ENCODE assay signal across 1 cellular context in genomic region chr21:25863747-25864146, GRCh38.
TF ChIP-seq lines count a peak whose summit lies in the region.

No MANE protein-coding gene starts in this region.

TF ChIP-seq in K562, 482 proteins besides CTCF, POLR2A, EP300 and RAD21:
- TF ChIP-seq ARID3A (IDR thresholded peaks at IDR 0.05; ENCODE audit: borderline replicate concordance, low read depth, low read length): no peak
- no peak for TF ChIP-seq FOXK1 (CRISPR knock-in tag; IDR thresholded peaks at IDR 0.05; ENCODE audit: borderline replicate concordance)
- no peak for TF ChIP-seq THRAP3 (IDR thresholded peaks at IDR 0.05; ENCODE audit: borderline replicate concordance)
- no peak for TF ChIP-seq ZKSCAN3 (CRISPR knock-in tag; IDR thresholded peaks at IDR 0.05)
